24 cellular contexts compared by ENCODE assay signal in genomic region chr12:15997910-15998309, GRCh38.
"Had no signal": no experiment of that assay in that cellular context is flagged by ENCODE, and none has a peak within 500 bp of the region (broad histone marks: within the 10 kb centered on the region; RNA-seq: fewer than 3 reads in every experiment).

No MANE protein-coding gene starts in this region.

- H3K9me3 ChIP-seq: colonic mucosa, esophagus muscularis mucosa, gastroesophageal sphincter, heart left ventricle, left ventricle myocardium inferior, lower lobe of right lung, mucosa of descending colon had no signal

- ATAC-seq: effector memory CD8-positive, alpha-beta T cell; foreskin keratinocyte; gastroesophageal sphincter; heart left ventricle; left cardiac atrium; lower lobe of right lung; mucosa of descending colon; naive thymus-derived CD8-positive, alpha-beta T cell had no signal

- H3K27ac ChIP-seq: colonic mucosa, esophagus muscularis mucosa, foreskin keratinocyte, gastroesophageal sphincter, heart left ventricle, hepatocyte, left ventricle myocardium inferior, lower lobe of right lung had no signal

- H3K4me1 ChIP-seq: foreskin keratinocyte, lower lobe of right lung had no signal

- H3K36me3 ChIP-seq: colonic mucosa, lower lobe of right lung had no signal

- H2AFZ ChIP-seq: hepatocyte had no signal

- DNase-seq: colonic mucosa; cortex of kidney; effector CD8-positive, alpha-beta T cell; effector memory CD8-positive, alpha-beta T cell; endodermal cell; foreskin keratinocyte; heart left ventricle; hypothalamus; immature natural killer cell; left cardiac atrium; left ventricle myocardium inferior; lower lobe of right lung; mesenchymal stem cell; mucosa of descending colon; naive B cell; naive thymus-derived CD8-positive, alpha-beta T cell had no signal

- H3K79me2 ChIP-seq: hepatocyte had no signal

- FAIRE-seq: endometrium, endothelial cell of umbilical vein, frontal cortex, islet of Langerhans, keratinocyte had no signal

- H3K4me2 ChIP-seq: hepatocyte had no signal

- H3K4me3 ChIP-seq: colonic mucosa, esophagus muscularis mucosa, gastroesophageal sphincter, heart left ventricle, hepatocyte, left ventricle myocardium inferior, lower lobe of right lung, mucosa of descending colon had no signal

- H3K27me3 ChIP-seq: colonic mucosa, esophagus muscularis mucosa, foreskin keratinocyte, gastroesophageal sphincter, heart left ventricle, hepatocyte had no signal
